ENCODE assay signal across 8 cellular contexts in the genomic region with DNA sequence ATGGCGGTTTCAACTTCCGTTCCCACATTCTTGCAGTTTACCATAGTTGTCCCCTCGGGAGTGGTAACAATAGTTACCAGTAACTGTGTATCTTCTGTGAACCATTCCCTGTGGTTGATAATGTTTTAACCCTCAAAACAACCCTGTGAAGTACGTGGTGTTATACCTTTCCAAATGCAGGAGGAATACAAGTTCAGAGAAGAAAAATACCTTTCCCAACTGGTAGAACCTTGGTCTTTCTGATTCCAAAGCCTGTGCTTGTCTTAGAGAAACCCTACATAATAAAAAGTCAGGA. TPM values are rescaled to one million over a fixed set of nuclear protein-coding genes. Genes with fewer than 3 reads are reported as not detected.
DNase-seq lines count a peak whose midpoint lies in the region; ATAC-seq, FAIRE-seq and TF ChIP-seq lines count a peak whose summit lies in the region.

No MANE protein-coding gene starts in this region.

- H3K36me3 ChIP-seq in PC-9 (ENCODE audit: low read depth) (peaks cover 29% of the 10 kb centered on the region), skeletal muscle tissue (ENCODE audit: control insufficient read depth in 3 of 3, insufficient read depth in 3 of 3, low read length in 3 of 3) (peaks cover 8 to 17% (median 12%) of the 10 kb centered on the region in 3 donors)

- TF ChIP-seq POLR2A in A549 (IDR thresholded peaks at IDR 0.05; ENCODE audit: low read length) = no peak

- H3K9me2 ChIP-seq in PC-9 (ENCODE audit: insufficient read depth) = no peaks in the 10 kb centered on the region

- intact Hi-C loops in PC-9 (cut with micrococcal nuclease; ENCODE audit: unreplicated experiment) = loop anchor here (1.0 to 5.0 kb wide), 3 partner anchors 24 to 310 kb away; partner anchors contain the start of genes CC2D1B, KTI12 and NRDC

- TSS peak; percentile 35 for BruUV-seq in PC-9 (replicated peaks; lab: Mats Ljungman, UMichigan)

- H3K27ac ChIP-seq in A549 (peak overlapping the region; percentile 99 to 100), PC-9 (peak overlapping the region; percentile 93), skeletal muscle tissue (ENCODE audit: low read depth, low read length) (peak overlapping the region; percentile 91)

- H3K27me3 ChIP-seq in PC-9 (ENCODE audit: insufficient read depth, low read depth) = no peaks in the 10 kb centered on the region
- no peaks in the 10 kb centered on the region for H3K27me3 ChIP-seq in skeletal muscle tissue (ENCODE audit: control insufficient read depth in 3 of 3, insufficient read depth in 3 of 3, low read length in 3 of 3)

- H3K4me1 ChIP-seq in A549 (peaks cover 28% of the 10 kb centered on the region), PC-9 (replicated peaks; ENCODE audit: insufficient read depth) (peaks cover 39% of the 10 kb centered on the region), skeletal muscle tissue (ENCODE audit: control insufficient read depth in 3 of 3, insufficient read depth in 3 of 3, low read length in 3 of 3) (peaks cover 17 to 43% (median 38%) of the 10 kb centered on the region in 3 donors)

- H3K9me3 ChIP-seq in A549 = no peaks in the 10 kb centered on the region
- no peaks in the 10 kb centered on the region for H3K9me3 ChIP-seq in PC-9 (ENCODE audit: insufficient read depth, low read depth)
- H3K9me3 ChIP-seq in skeletal muscle tissue (ENCODE audit: control insufficient read depth in 3 of 3, low read length in 3 of 3) = no peaks in the 10 kb centered on the region

- WGBS in A549 (ENCODE audit: missing lambda C conversion rate) = 0% methylated on average over 4 of the region's 4 CpGs

- peaks cover 21% of the 10 kb centered on the region for H3F3A ChIP-seq in PC-9 (ENCODE audit: insufficient read depth, low read depth)

- peak overlapping the region; percentile 76; the same call in 1 of the 2 replicates for H2AFZ ChIP-seq in PC-9

- TF ChIP-seq CTCF in A549 (IDR thresholded peaks at IDR 0.05) = no peak
- TF ChIP-seq CTCF in PC-9 (conservative IDR thresholded peaks at IDR 0.05) = no peak
- no peak for TF ChIP-seq CTCF in fibroblast of mammary gland (conservative IDR thresholded peaks at IDR 0.05; ENCODE audit: control insufficient read depth, insufficient read depth, low read depth, low read length)

- peak overlapping the region; percentile 91 for H3K4me2 ChIP-seq in A549
- H3K4me2 ChIP-seq in PC-9 = peak overlapping the region; percentile 99

- H4K20me1 ChIP-seq in PC-9 (ENCODE audit: insufficient read depth) = peaks cover 43% of the 10 kb centered on the region

- POLR2A ChIA-PET in A549 (lab: Yijun Ruan, JAX) (interaction anchor here (3.1 kb wide), 1 partner anchor 24 kb away, joined by 13 read pairs; the partner anchor contains the start of gene KTI12), PC-9 (lab: Charles Lee; ENCODE audit: unreplicated experiment) (no interaction called here)

- peak overlapping the region; percentile 91 to 94 (median 93) for H3K9ac ChIP-seq in skeletal muscle tissue (ENCODE audit: low read depth in 1 of 3, low read length in 3 of 3)

- ATAC-seq in A549 = no peak
- ATAC-seq in GM21381 (IDR thresholded peaks at IDR 0.05; ENCODE audit: unreplicated experiment) = peak; percentile 40

- no peak for TF ChIP-seq EP300 in A549 (IDR thresholded peaks at IDR 0.05)

- no peak for TF ChIP-seq RAD21 in A549 (conservative IDR thresholded peaks at IDR 0.05 in 1 of 2, IDR thresholded peaks at IDR 0.05 in 1 of 2)

- no peak for DNase-seq in A549 (ENCODE audit: low read depth in 1 of 2, low spot score in 1 of 2)
- DNase-seq in PC-9 = no peak
- DNase-seq in fibroblast of mammary gland (ENCODE audit: low read depth) = peak; percentile 57
- DNase-seq in SHP77 (lab: John Stamatoyannopoulos, UW) = no peak
- no peak for DNase-seq in stimulated activated CD8-positive, alpha-beta memory T cell treated with anti-CD3 and anti-CD28 coated beads, Interleukin-4, amount 100 ng/mL, for 48 hours
- no peak for DNase-seq in mucosa of gallbladder (ENCODE audit: low spot score)

- peaks cover 86% of the 10 kb centered on the region for H3K79me2 ChIP-seq in PC-9 (ENCODE audit: low read depth)

- CTCF ChIA-PET in A549 (lab: Yijun Ruan, JAX) = no interaction called here
- CTCF ChIA-PET in PC-9 (lab: Charles Lee) = no interaction called here

- FAIRE-seq in A549 (lab: Jason Lieb, UNC) = no peak

- H3K4me3 ChIP-seq in A549 (peak overlapping the region; percentile 85), PC-9 (peak overlapping the region; percentile 95), fibroblast of mammary gland (ENCODE audit: control insufficient read depth, low read depth, low read length) (peak overlapping the region; percentile 94), skeletal muscle tissue (ENCODE audit: low read length in 3 of 3) (peak overlapping the region; percentile 91 to 99 (median 94))

TF ChIP-seq in A549, 52 proteins besides CTCF, POLR2A, EP300 and RAD21:
- TF ChIP-seq GATA3 (IDR thresholded peaks at IDR 0.05; ENCODE audit: borderline replicate concordance) = no peak
- no peak for TF ChIP-seq ZSCAN20 (CRISPR knock-in tag; IDR thresholded peaks at IDR 0.05)
- no peak for TF ChIP-seq ZC3H11A (IDR thresholded peaks at IDR 0.05)
- no peak for TF ChIP-seq RCOR1 (IDR thresholded peaks at IDR 0.05; ENCODE audit: low read depth, low read length)
- TF ChIP-seq RNF2 (IDR thresholded peaks at IDR 0.05; ENCODE audit: borderline replicate concordance, low read depth) = no peak
- TF ChIP-seq HOXB5 (CRISPR knock-in tag; IDR thresholded peaks at IDR 0.05) = no peak
- no peak for TF ChIP-seq RFX5 (IDR thresholded peaks at IDR 0.05)
- TF ChIP-seq SREBF2 (IDR thresholded peaks at IDR 0.05) = no peak
- TF ChIP-seq, protein P1, sequence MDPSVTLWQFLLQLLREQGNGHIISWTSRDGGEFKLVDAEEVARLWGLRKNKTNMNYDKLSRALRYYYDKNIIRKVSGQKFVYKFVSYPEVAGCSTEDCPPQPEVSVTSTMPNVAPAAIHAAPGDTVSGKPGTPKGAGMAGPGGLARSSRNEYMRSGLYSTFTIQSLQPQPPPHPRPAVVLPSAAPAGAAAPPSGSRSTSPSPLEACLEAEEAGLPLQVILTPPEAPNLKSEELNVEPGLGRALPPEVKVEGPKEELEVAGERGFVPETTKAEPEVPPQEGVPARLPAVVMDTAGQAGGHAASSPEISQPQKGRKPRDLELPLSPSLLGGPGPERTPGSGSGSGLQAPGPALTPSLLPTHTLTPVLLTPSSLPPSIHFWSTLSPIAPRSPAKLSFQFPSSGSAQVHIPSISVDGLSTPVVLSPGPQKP (IDR thresholded peaks at IDR 0.05; ENCODE audit: low read depth, low read length) = no peak
- TF ChIP-seq SMC3 (IDR thresholded peaks at IDR 0.05) = no peak
- no peak for TF ChIP-seq KDM1A (IDR thresholded peaks at IDR 0.05; ENCODE audit: low read depth)
- TF ChIP-seq EHMT2 (IDR thresholded peaks at IDR 0.05; ENCODE audit: low read depth) = no peak
- TF ChIP-seq CHD4 (IDR thresholded peaks at IDR 0.05; ENCODE audit: borderline replicate concordance) = no peak
- TF ChIP-seq CBX2 (IDR thresholded peaks at IDR 0.05; ENCODE audit: borderline replicate concordance, low read depth) = no peak
- no peak for TF ChIP-seq HES2 (IDR thresholded peaks at IDR 0.05)
- TF ChIP-seq RARB (CRISPR knock-in tag; IDR thresholded peaks at IDR 0.05) = no peak
- no peak for TF ChIP-seq POLR2AphosphoS2 (conservative IDR thresholded peaks at IDR 0.05; ENCODE audit: low read length)
- no peak for TF ChIP-seq MAX (IDR thresholded peaks at IDR 0.05)
- TF ChIP-seq CHD2 (IDR thresholded peaks at IDR 0.05; ENCODE audit: low read length, partially characterized antibody) = no peak
- no peak for TF ChIP-seq ZFP36 (IDR thresholded peaks at IDR 0.05; ENCODE audit: borderline replicate concordance, partially characterized antibody)

RNA-seq across cellular contexts. Expression of gene BTF3L4, which starts 0.8 kb away (rescaled TPM):
- polyA plus RNA-seq in A549 (2011; rRNA removed) = 47.7 and 63.8 TPM in 2 replicates
- 11.2 and 12.1 TPM in 2 replicates for polyA plus RNA-seq in A549 (2012; cell fraction: cytosol; rRNA removed)
- polyA plus RNA-seq in A549 (2012; cell fraction: nucleus; rRNA removed) = 3.5 and 6.6 TPM in 2 replicates
- polyA plus RNA-seq in A549 (2017; fragmentation: RNase III; extraction: RNeasy Plus Mini Kit Qiagen cat#74134 plus additional on column Dnase treatment) = 46.8 to 53.7 TPM (median 47.4 TPM) in 3 replicates
- polyA minus RNA-seq in A549 (2011; rRNA and poly(A)+ RNA removed) = 11.0 and 11.2 TPM in 2 replicates
- 47.0 and 48.6 TPM in 2 replicates for total RNA-seq in PC-9 (2021)
- 53.2 TPM for total RNA-seq in skeletal muscle tissue
- total RNA-seq in mucosa of gallbladder = 29.1 TPM

RNA-seq across cellular contexts. Expression of gene TXNDC12, which starts 1.9 kb away (rescaled TPM):
- 42.0 and 65.2 TPM in 2 replicates for polyA plus RNA-seq in A549 (2011; rRNA removed)
- polyA plus RNA-seq in A549 (2012; cell fraction: cytosol; rRNA removed) = 23.7 and 24.4 TPM in 2 replicates
- 14.6 and 15.0 TPM in 2 replicates for polyA plus RNA-seq in A549 (2012; cell fraction: nucleus; rRNA removed)
- polyA plus RNA-seq in A549 (2017; fragmentation: RNase III; extraction: RNeasy Plus Mini Kit Qiagen cat#74134 plus additional on column Dnase treatment) = 54.3 to 61.0 TPM (median 59.7 TPM) in 3 replicates
- 11.6 and 23.9 TPM in 2 replicates for polyA minus RNA-seq in A549 (2011; rRNA and poly(A)+ RNA removed)
- total RNA-seq in PC-9 (2021) = 61.3 and 77.3 TPM in 2 replicates
- total RNA-seq in skeletal muscle tissue = 6.8 TPM
- 51.4 TPM for total RNA-seq in mucosa of gallbladder

RNA-seq across cellular contexts. Expression of gene KTI12, which starts 23.3 kb away (rescaled TPM):
- polyA plus RNA-seq in A549 (2011; rRNA removed) (12.0 TPM in 2 replicates), A549 (2017; fragmentation: RNase III; extraction: RNeasy Plus Mini Kit Qiagen cat#74134 plus additional on column Dnase treatment) (9.6 to 11.8 TPM (median 10.9 TPM) in 3 replicates)
- polyA plus RNA-seq in A549 (2012; cell fraction: cytosol; rRNA removed) = 16.3 and 19.5 TPM in 2 replicates
- 20.5 and 24.6 TPM in 2 replicates for polyA plus RNA-seq in A549 (2012; cell fraction: nucleus; rRNA removed)
- polyA minus RNA-seq in A549 (2011; rRNA and poly(A)+ RNA removed) = 7.6 and 10.1 TPM in 2 replicates
- total RNA-seq in PC-9 (2021) (9.5 and 11.7 TPM in 2 replicates), skeletal muscle tissue (5.7 TPM), mucosa of gallbladder (5.9 TPM)
